ENCODE assay signal across 8 cellular contexts in genomic region chr1:62436466-62437272, GRCh38. TPM values are rescaled to one million over a fixed set of nuclear protein-coding genes. Genes with fewer than 3 reads are reported as not detected.
A peak's percentile ranks its signal among the peaks of the same experiment; 100 is the strongest.
DNase-seq lines count a peak whose midpoint lies in the region; ATAC-seq and TF ChIP-seq lines count a peak whose summit lies in the region.

USP1 (plus strand) TSS chr1:62437049; CDS start chr1:62439868, 2,819 bp downstream.

- peak within 1 kb of the TSS; percentile 94 to 100 (median 97) for H3K4me3 ChIP-seq in liver (ENCODE audit: low read depth in 1 of 3, low read length in 3 of 3)

- TF ChIP-seq CTCF in C4-2B (conservative IDR thresholded peaks at IDR 0.05) (no peak), liver (IDR thresholded peaks at IDR 0.05; ENCODE audit: low read depth, low read length, missing input control) (no peak)

- H3K27ac ChIP-seq in C4-2B (peak within 1 kb of the TSS; percentile 99), liver (ENCODE audit: low read depth in 1 of 2, low read length in 2 of 2) (peak within 1 kb of the TSS; percentile 91 to 96)

- H3K4me1 ChIP-seq in liver (ENCODE audit: control insufficient read depth in 4 of 4, insufficient read depth in 4 of 4, low read length in 3 of 4) = peaks cover 6 to 31% (median 20%) of the 10 kb centered on the region in 4 donors

- no peaks in the 10 kb centered on the region for H3K27me3 ChIP-seq in liver (ENCODE audit: control insufficient read depth in 4 of 4, insufficient read depth in 4 of 4, low read length in 3 of 4)

- peak; percentile 76 for ATAC-seq in GM19397 (IDR thresholded peaks at IDR 0.05; ENCODE audit: unreplicated experiment)
- peak; percentile 75 for ATAC-seq in HG03571 (IDR thresholded peaks at IDR 0.05; ENCODE audit: unreplicated experiment)

- DNase-seq in NCI-H82 (lab: John Stamatoyannopoulos, UW) (peak; percentile 100), dermis microvascular lymphatic vessel endothelial cell (ENCODE audit: low read depth in 2 of 2) (peak; percentile 99 to 100)
- peak; percentile 97 to 98 for DNase-seq in activated CD4-positive, alpha-beta T cell treated with anti-CD3 and anti-CD28 coated beads, Interleukin-2, amount 50 U/mL, for 48 hours
- peak; percentile 99 for DNase-seq in stimulated activated CD4-positive, alpha-beta T cell treated with anti-CD3 and anti-CD28 coated beads, Interleukin-4, amount 100 ng/mL, for 24 hours

- H3K9ac ChIP-seq in liver (ENCODE audit: low read depth in 1 of 2, low read length in 2 of 2) = peak within 1 kb of the TSS; percentile 91 to 96

- no peaks in the 10 kb centered on the region for H3K9me3 ChIP-seq in liver (ENCODE audit: control insufficient read depth in 4 of 4, low read length in 3 of 4)

- WGBS in liver = under 1% methylated on average over 76 of the region's 76 CpGs

- H3K36me3 ChIP-seq in liver (ENCODE audit: control insufficient read depth in 4 of 4, insufficient read depth in 3 of 4, low read depth in 1 of 4, low read length in 3 of 4) = peaks cover 0 to 1% (median under 1%) of the 10 kb centered on the region in 4 donors

- no peak for TF ChIP-seq RAD21 in liver (IDR thresholded peaks at IDR 0.05)

TF ChIP-seq in liver, 16 proteins besides CTCF, POLR2A, EP300 and RAD21:
- TF ChIP-seq SP1 (IDR thresholded peaks at IDR 0.05) = peak; percentile 99
- peak in 1 of 2 donors; percentile 25 for TF ChIP-seq GABPA (IDR thresholded peaks at IDR 0.05 in 1 of 2, conservative IDR thresholded peaks at IDR 0.05 in 1 of 2)
- TF ChIP-seq HNF4G (IDR thresholded peaks at IDR 0.05) = no peak
- TF ChIP-seq EGR1 (IDR thresholded peaks at IDR 0.05; ENCODE audit: low read depth in 2 of 2) = peak in 1 of 2 donors; percentile 41
- TF ChIP-seq FOXA2 (IDR thresholded peaks at IDR 0.05) = no peak
- TF ChIP-seq, protein P1, sequence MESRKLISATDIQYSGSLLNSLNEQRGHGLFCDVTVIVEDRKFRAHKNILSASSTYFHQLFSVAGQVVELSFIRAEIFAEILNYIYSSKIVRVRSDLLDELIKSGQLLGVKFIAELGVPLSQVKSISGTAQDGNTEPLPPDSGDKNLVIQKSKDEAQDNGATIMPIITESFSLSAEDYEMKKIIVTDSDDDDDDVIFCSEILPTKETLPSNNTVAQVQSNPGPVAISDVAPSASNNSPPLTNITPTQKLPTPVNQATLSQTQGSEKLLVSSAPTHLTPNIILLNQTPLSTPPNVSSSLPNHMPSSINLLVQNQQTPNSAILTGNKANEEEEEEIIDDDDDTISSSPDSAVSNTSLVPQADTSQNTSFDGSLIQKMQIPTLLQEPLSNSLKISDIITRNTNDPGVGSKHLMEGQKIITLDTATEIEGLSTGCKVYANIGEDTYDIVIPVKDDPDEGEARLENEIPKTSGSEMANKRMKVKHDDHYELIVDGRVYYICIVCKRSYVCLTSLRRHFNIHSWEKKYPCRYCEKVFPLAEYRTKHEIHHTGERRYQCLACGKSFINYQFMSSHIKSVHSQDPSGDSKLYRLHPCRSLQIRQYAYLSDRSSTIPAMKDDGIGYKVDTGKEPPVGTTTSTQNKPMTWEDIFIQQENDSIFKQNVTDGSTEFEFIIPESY (IDR thresholded peaks at IDR 0.05) = peak; percentile 90
- TF ChIP-seq, protein P2, sequence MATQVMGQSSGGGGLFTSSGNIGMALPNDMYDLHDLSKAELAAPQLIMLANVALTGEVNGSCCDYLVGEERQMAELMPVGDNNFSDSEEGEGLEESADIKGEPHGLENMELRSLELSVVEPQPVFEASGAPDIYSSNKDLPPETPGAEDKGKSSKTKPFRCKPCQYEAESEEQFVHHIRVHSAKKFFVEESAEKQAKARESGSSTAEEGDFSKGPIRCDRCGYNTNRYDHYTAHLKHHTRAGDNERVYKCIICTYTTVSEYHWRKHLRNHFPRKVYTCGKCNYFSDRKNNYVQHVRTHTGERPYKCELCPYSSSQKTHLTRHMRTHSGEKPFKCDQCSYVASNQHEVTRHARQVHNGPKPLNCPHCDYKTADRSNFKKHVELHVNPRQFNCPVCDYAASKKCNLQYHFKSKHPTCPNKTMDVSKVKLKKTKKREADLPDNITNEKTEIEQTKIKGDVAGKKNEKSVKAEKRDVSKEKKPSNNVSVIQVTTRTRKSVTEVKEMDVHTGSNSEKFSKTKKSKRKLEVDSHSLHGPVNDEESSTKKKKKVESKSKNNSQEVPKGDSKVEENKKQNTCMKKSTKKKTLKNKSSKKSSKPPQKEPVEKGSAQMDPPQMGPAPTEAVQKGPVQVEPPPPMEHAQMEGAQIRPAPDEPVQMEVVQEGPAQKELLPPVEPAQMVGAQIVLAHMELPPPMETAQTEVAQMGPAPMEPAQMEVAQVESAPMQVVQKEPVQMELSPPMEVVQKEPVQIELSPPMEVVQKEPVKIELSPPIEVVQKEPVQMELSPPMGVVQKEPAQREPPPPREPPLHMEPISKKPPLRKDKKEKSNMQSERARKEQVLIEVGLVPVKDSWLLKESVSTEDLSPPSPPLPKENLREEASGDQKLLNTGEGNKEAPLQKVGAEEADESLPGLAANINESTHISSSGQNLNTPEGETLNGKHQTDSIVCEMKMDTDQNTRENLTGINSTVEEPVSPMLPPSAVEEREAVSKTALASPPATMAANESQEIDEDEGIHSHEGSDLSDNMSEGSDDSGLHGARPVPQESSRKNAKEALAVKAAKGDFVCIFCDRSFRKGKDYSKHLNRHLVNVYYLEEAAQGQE (IDR thresholded peaks at IDR 0.05) = peak; percentile 62
- TF ChIP-seq RXRA (IDR thresholded peaks at IDR 0.05) = peak in 1 of 2 donors; percentile 42
- TF ChIP-seq MAX (IDR thresholded peaks at IDR 0.05) = peak; percentile 89
- TF ChIP-seq HNF4A (conservative IDR thresholded peaks at IDR 0.05) = peak in 1 of 2 donors; percentile 21

RNA-seq across cellular contexts. Expression of gene USP1, which starts in this region (rescaled TPM):
- 15.3 and 22.1 TPM in 2 replicates for total RNA-seq in dermis microvascular lymphatic vessel endothelial cell
- total RNA-seq in liver = 10 to 100 TPM in 1 of 2 donors, 1 to 10 TPM in 1; 8.1 to 33.8 TPM
- polyA plus RNA-seq in liver = 1 to 10 TPM; 5.1 to 7.4 TPM

Comparison
In these comparisons a context has a peak if more than half of its experiments do, and no peak if none do; other contexts are left out.
1. Peak in every context shown above with its lines: DNase-seq, ATAC-seq, H3K4me3 ChIP-seq and H3K27ac ChIP-seq.